8 cellular contexts compared by ENCODE assay signal in the genomic region with DNA sequence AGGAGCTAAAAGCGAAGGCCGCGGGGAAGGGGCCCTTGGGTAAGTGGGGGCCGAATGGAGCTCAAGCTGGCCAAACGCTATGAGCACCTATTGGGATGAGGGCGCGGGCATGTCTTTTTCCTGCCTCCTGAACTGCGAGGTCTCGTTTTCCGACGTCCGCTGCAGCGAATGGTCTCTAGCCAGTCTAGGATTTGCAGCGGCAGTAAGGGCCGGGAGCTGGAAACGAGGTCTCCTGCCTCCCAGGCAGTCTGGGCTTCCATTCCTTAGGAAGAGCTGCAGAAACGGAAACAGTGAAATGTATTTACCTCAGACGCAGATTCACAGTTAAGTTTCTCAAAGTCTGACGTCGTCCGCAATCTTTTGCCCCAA. TPM values are rescaled to one million over a fixed set of nuclear protein-coding genes. Genes with fewer than 3 reads are reported as not detected.
DNase-seq lines count a peak whose midpoint lies in the region; ATAC-seq, FAIRE-seq and TF ChIP-seq lines count a peak whose summit lies in the region.

No MANE protein-coding gene starts in this region.

- H3K36me3 ChIP-seq in bronchial epithelial cell (ENCODE audit: control insufficient read depth, insufficient read depth, low read length) (peaks cover 8% of the 10 kb centered on the region), lung (ENCODE audit: control insufficient read depth in 2 of 2, insufficient read depth in 2 of 2, low read length in 2 of 2) (peaks cover 0 to 11% of the 10 kb centered on the region in 2 donors), urinary bladder (ENCODE audit: insufficient read depth) (no peaks in the 10 kb centered on the region)

- DNase-seq in EH (ENCODE audit: low read depth): peak; percentile 43
- DNase-seq in bronchial epithelial cell (ENCODE audit: low read depth): no peak
- DNase-seq in lung (ENCODE audit: low spot score): no peak
- DNase-seq in NCI-H345 (lab: John Stamatoyannopoulos, UW): no peak
- DNase-seq in putamen (ENCODE audit: low spot score): no peak

- no peak for FAIRE-seq in bronchial epithelial cell (lab: Jason Lieb, UNC)

- no peaks in the 10 kb centered on the region for H3K27me3 Mint-ChIP-seq in IgD-negative memory B cell

- H3K4me3 ChIP-seq in bronchial epithelial cell (ENCODE audit: low read depth, low read length): peak overlapping the region; percentile 57
- H3K4me3 ChIP-seq in lung: peak overlapping the region; percentile 73
- H3K4me3 ChIP-seq in urinary bladder (ENCODE audit: low read depth, low read length): peak overlapping the region; percentile 85

- 1 to 2% methylated on average over 21 of the region's 21 CpGs for WGBS in lung, 2 donors
- WGBS in urinary bladder: under 1% methylated on average over 21 of the region's 21 CpGs

- H3K4me1 Mint-ChIP-seq in IgD-negative memory B cell: peaks cover 22 to 34% (median 23%) of the 10 kb centered on the region in 3 donors

- H3K9me3 Mint-ChIP-seq in IgD-negative memory B cell: no peaks in the 10 kb centered on the region

- H3K36me3 Mint-ChIP-seq in IgD-negative memory B cell: peaks cover 2% of the 10 kb centered on the region

- H3K27ac Mint-ChIP-seq in IgD-negative memory B cell: peak overlapping the region; percentile 88 to 99 (median 97)

- TF ChIP-seq CTCF in bronchial epithelial cell (IDR thresholded peaks at IDR 0.05; ENCODE audit: insufficient read depth, low read length, severe bottlenecking): no peak
- TF ChIP-seq CTCF in lung (IDR thresholded peaks at IDR 0.05; ENCODE audit: control extremely low read depth, extremely low read depth): no peak

- H3K27ac ChIP-seq in lung (ENCODE audit: low read depth in 1 of 2, low read length in 1 of 2) (peak overlapping the region; percentile 89 to 99), urinary bladder (ENCODE audit: low read depth) (peak overlapping the region; percentile 97)

- H3K4me1 ChIP-seq in lung (ENCODE audit: control insufficient read depth in 2 of 2, insufficient read depth in 2 of 2, low read length in 2 of 2): peaks cover 0 to 1% of the 10 kb centered on the region in 2 donors
- no peaks in the 10 kb centered on the region for H3K4me1 ChIP-seq in urinary bladder (ENCODE audit: insufficient read depth)

- no peaks in the 10 kb centered on the region for H3K9me3 ChIP-seq in lung (ENCODE audit: control insufficient read depth in 2 of 2, insufficient read depth in 1 of 2, low read length in 1 of 2)

- peak overlapping the region; percentile 92 to 100 (median 95) for H3K4me3 Mint-ChIP-seq in IgD-negative memory B cell

- H3K27me3 ChIP-seq in bronchial epithelial cell (ENCODE audit: control insufficient read depth, insufficient read depth, low read length): no peaks in the 10 kb centered on the region
- no peaks in the 10 kb centered on the region for H3K27me3 ChIP-seq in lung (ENCODE audit: control insufficient read depth, insufficient read depth)

- ATAC-seq in lung (ENCODE audit: insufficient read depth, low FRiP score): peak; percentile 3
- no peak for ATAC-seq in HG02759 (IDR thresholded peaks at IDR 0.05; ENCODE audit: unreplicated experiment)

RNA-seq across cellular contexts. Expression of a gene that starts 0.5 kb away (rescaled TPM):
- 701 TPM for polyA plus RNA-seq in IgD-negative memory B cell
- total RNA-seq in bronchial epithelial cell: 190 and 360 TPM in 2 replicates
- total RNA-seq in lung: 100 to 1,000 TPM; 152 to 176 TPM
- polyA plus RNA-seq in lung: 100 to 1,000 TPM; 302 to 985 TPM
- total RNA-seq in urinary bladder: 127 TPM
- polyA plus RNA-seq in urinary bladder: 262 TPM

RNA-seq across cellular contexts. Expression of a gene that starts 0.7 kb away (rescaled TPM):
- polyA plus RNA-seq in IgD-negative memory B cell: 13.4 TPM
- total RNA-seq in bronchial epithelial cell: 48.4 and 55.3 TPM in 2 replicates
- total RNA-seq in lung: 10 to 100 TPM in 1 of 2 donors, 1 to 10 TPM in 1; 8.4 to 14.4 TPM
- 10 to 100 TPM in 1 of 2 donors, 1 to 10 TPM in 1; 6.6 to 13.8 TPM for polyA plus RNA-seq in lung
- 6.0 TPM for total RNA-seq in urinary bladder
- 17.6 TPM for polyA plus RNA-seq in urinary bladder

RNA-seq across cellular contexts. Expression of a gene that starts 6.0 kb away (rescaled TPM):
- polyA plus RNA-seq in IgD-negative memory B cell (13.9 TPM), lung (1 to 10 TPM; 4.8 to 5.4 TPM), urinary bladder (6.6 TPM)
- total RNA-seq in bronchial epithelial cell (4.1 and 5.5 TPM in 2 replicates), lung (1 to 10 TPM; 7.1 to 7.6 TPM), urinary bladder (4.7 TPM)

RNA-seq across cellular contexts. Expression of a gene that starts 10.7 kb away (rescaled TPM):
- not detected for polyA plus RNA-seq in IgD-negative memory B cell
- total RNA-seq in bronchial epithelial cell: 63.7 and 90.4 TPM in 2 replicates
- 100 to 1,000 TPM in 1 of 2 donors, 10 to 100 TPM in 1; 89.8 to 123 TPM for total RNA-seq in lung
- polyA plus RNA-seq in lung: 10 to 100 TPM; 36.0 to 82.4 TPM
- total RNA-seq in urinary bladder: 22.7 TPM
- 65.7 TPM for polyA plus RNA-seq in urinary bladder
